ENCODE assay signal across 19 cellular contexts in the genomic region with DNA sequence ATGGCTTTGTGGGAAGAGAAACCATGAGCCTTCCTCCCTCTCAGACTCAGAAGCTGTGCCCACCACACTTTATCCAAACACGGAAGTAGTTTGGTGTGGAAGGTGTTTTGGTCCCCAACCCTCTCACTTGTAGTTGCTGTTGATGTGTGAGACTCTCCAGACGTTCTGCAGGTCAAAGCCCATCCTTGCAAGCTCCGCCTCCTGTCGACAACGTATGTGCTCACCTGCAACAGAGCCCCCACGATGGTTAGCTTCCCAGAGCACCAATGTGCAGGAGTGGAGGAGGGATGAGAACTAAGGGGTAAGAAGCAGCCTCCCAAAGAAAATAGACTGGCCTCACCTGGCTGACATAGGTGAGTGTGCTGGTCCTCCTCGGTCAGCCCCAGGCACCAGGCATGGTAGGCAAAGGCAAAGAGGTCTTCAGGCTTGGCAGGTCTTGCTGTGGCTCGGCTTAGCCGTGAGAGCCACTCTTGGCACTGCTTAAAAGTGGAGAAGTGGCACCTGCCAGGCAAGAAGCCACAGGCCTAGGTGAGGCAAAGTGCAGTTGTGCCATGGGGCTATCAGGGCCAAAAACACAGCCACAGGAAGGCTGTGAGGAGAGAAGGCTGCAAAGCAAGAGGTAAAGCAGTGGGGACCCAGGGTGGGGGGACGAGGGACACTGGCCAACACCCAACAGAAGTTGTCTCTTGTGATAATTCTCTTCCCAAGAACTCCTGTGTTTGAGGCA. TPM values are rescaled to one million over a fixed set of nuclear protein-coding genes. Genes with fewer than 3 reads are reported as not detected.
"Had no signal": no experiment of that assay in that cellular context is flagged by ENCODE, and none has a peak within 500 bp of the region (broad histone marks: within the 10 kb centered on the region; RNA-seq: fewer than 3 reads in every experiment).

No MANE protein-coding gene starts in this region.

- H3K9me3 Mint-ChIP-seq: activated naive CD4-positive, alpha-beta T cell treated with anti-CD3 and anti-CD28 coated beads, Interleukin-2, amount 10 ng/mL, durations not matched to agents 7 days and 5 days; activated T-helper 2 cell treated with anti-CD3 and anti-CD28 coated beads, Interferon-gamma antibody, Interleukin-2, Interleukin-4, amounts not matched to agents 10 μg/mL and 5 μg/mL and 100 μg/mL, durations not matched to agents 14 hours and 24 hours and 36 hours; neural crest cell; T-helper 1 cell treated with Interleukin-12 subunit alpha and Interleukin-12 subunit beta and Interleukin-4 antibody, amounts not matched to agents 30 μg/mL and 1 μg/mL, for 36 hours; type B pancreatic cell had no signal

- H3K4me3 Mint-ChIP-seq: activated naive CD4-positive, alpha-beta T cell treated with anti-CD3 and anti-CD28 coated beads, Interleukin-2, amount 10 ng/mL, durations not matched to agents 7 days and 5 days; T-helper 1 cell treated with Interleukin-12 subunit alpha and Interleukin-12 subunit beta and Interleukin-4 antibody, amounts not matched to agents 30 μg/mL and 1 μg/mL, for 36 hours; type B pancreatic cell had no signal

- FAIRE-seq: astrocyte, bronchial epithelial cell had no signal

- DNase-seq: activated CD4-positive, alpha-beta T cell treated with anti-CD3 and anti-CD28 coated beads for 1 hour; activated CD8-positive, alpha-beta memory T cell treated with anti-CD3 and anti-CD28 coated beads for 24 hours; activated naive CD4-positive, alpha-beta T cell treated with anti-CD3 and anti-CD28 coated beads, Interleukin-2, amount 10 ng/mL, durations not matched to agents 7 days and 5 days; dorsolateral prefrontal cortex; mammary epithelial cell; stimulated activated CD4-positive, alpha-beta T cell treated with anti-CD3 and anti-CD28 coated beads, Interleukin-15, amount 100 ng/mL, for 24 hours; stimulated activated CD4-positive, alpha-beta T cell treated with anti-CD3 and anti-CD28 coated beads, Interleukin-2, amount 100 ng/mL, for 48 hours; testis; WERI-Rb-1 had no signal

- H3K4me1 ChIP-seq: prostate gland had no signal

- H3K27me3 Mint-ChIP-seq: activated naive CD4-positive, alpha-beta T cell treated with anti-CD3 and anti-CD28 coated beads, Interleukin-2, amount 10 ng/mL, durations not matched to agents 7 days and 5 days; type B pancreatic cell had no signal

- H3K9me3 ChIP-seq: prostate gland, right atrium auricular region, testis had no signal

- H3K27ac Mint-ChIP-seq: activated T-helper 2 cell treated with anti-CD3 and anti-CD28 coated beads, Interferon-gamma antibody, Interleukin-2, Interleukin-4, amounts not matched to agents 10 μg/mL and 5 μg/mL and 100 μg/mL, durations not matched to agents 14 hours and 24 hours and 36 hours; T-helper 1 cell treated with Interleukin-12 subunit alpha and Interleukin-12 subunit beta and Interleukin-4 antibody, amounts not matched to agents 30 μg/mL and 1 μg/mL, for 36 hours; type B pancreatic cell had no signal

- H3K27ac ChIP-seq: prostate gland, right atrium auricular region, skin epidermis, testis, WERI-Rb-1 had no signal

- H3K4me3 ChIP-seq: dorsolateral prefrontal cortex, prostate gland, right atrium auricular region, skin epidermis, testis had no signal

- H3K27me3 ChIP-seq: dorsolateral prefrontal cortex, right atrium auricular region, testis had no signal

RNA-seq across cellular contexts. Expression of a gene that starts 20.3 kb away (rescaled TPM):
- total RNA-seq: astrocyte, bronchial epithelial cell, osteocyte had no signal
- polyA plus RNA-seq: mammary epithelial cell had no signal
